21 cellular contexts compared by ENCODE assay signal in the genomic region with DNA sequence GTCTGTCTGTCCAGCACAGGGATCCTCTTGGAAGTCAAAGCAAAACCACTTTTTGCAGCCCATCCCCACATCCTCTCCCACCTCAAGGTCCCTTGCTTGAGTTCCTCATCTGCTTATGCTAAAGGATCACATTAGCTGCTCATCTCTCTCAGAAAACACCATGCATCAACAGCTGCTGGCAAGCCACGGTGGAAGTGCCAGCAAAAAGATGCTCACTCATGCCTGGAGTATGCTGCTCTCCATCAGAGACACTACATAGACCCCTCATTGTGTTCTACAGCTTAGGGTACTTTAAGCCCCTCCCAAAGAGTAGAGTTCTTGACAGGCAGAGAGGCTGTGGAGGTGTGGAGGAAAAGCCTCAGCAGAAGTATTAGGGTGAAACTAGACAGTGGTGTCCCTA.
DNase-seq lines count a peak whose midpoint lies in the region; ATAC-seq, FAIRE-seq and TF ChIP-seq lines count a peak whose summit lies in the region.
"Had no signal": no experiment of that assay in that cellular context is flagged by ENCODE, and none has a peak within 500 bp of the region (broad histone marks: within the 10 kb centered on the region; RNA-seq: fewer than 3 reads in every experiment).

No MANE protein-coding gene starts in this region.

- peaks cover 0 to 38% of the 10 kb centered on the region in 2 donors for H3K4me1 ChIP-seq in right atrium auricular region
- peaks cover 56% of the 10 kb centered on the region for H3K4me1 ChIP-seq in keratinocyte (ENCODE audit: control insufficient read depth, extremely low read depth, insufficient read depth, low read length)
- H3K4me1 ChIP-seq: Caco-2 had no signal

- H3K27me3 ChIP-seq in right atrium auricular region, result no peaks in the 10 kb centered on the region
- H3K27me3 ChIP-seq in keratinocyte (ENCODE audit: control insufficient read depth, extremely low read depth, insufficient read depth, low read length), result no peaks in the 10 kb centered on the region

- no peaks in the 10 kb centered on the region for H3K36me3 ChIP-seq in right atrium auricular region
- no peaks in the 10 kb centered on the region for H3K36me3 ChIP-seq in keratinocyte (ENCODE audit: control insufficient read depth in 2 of 2, extremely low read depth in 1 of 2, insufficient read depth in 2 of 2, low read length in 2 of 2)

- intact Hi-C loops in left cardiac atrium (cut with DNase I), result no loop called here
- intact Hi-C loops in activated CD8-positive, alpha-beta T cell treated with anti-CD3 and anti-CD28 coated beads for 36 hours (cut with micrococcal nuclease), result no loop called here

- DNase-seq in right atrium auricular region (ENCODE audit: low spot score) (no peak), left cardiac atrium (no peak), UCSD-AML1 (lab: John Stamatoyannopoulos, UW; ENCODE audit: unreplicated experiment) (peak; percentile 21), keratinocyte (ENCODE audit: low read depth, low spot score) (no peak), activated gamma-delta T cell (lab: John Stamatoyannopoulos, UW) (no peak), HPDE6-E6E7 (ENCODE audit: extremely low spot score) (no peak)
- DNase-seq in activated CD8-positive, alpha-beta T cell treated with anti-CD3 and anti-CD28 coated beads for 36 hours, result no peak
- DNase-seq: CD4-positive, alpha-beta T cell; GF-D8; MV-4-11; NCI-H1694 treated with DMSO at 0.1 percent for 48 hours; NCI-H510A; NCI-H748 treated with DMSO at 0.1 percent for 48 hours; NK-92 treated with Interleukin-12 subunit alpha and Interleukin-12 subunit beta, amount 100 ng/mL, for 24 hours; SHP77 had no signal

- no peaks in the 10 kb centered on the region for H3K79me2 ChIP-seq in keratinocyte (ENCODE audit: control insufficient read depth, insufficient read depth, low read length)

- H3K36me3 Mint-ChIP-seq in activated CD8-positive, alpha-beta T cell treated with anti-CD3 and anti-CD28 coated beads for 36 hours (ENCODE audit: low read depth), result no peaks in the 10 kb centered on the region

- CTCF ChIA-PET in activated CD8-positive, alpha-beta T cell treated with anti-CD3 and anti-CD28 coated beads for 36 hours (lab: Charles Lee), result no interaction called here

- H3K4me2 ChIP-seq in keratinocyte (ENCODE audit: control insufficient read depth, extremely low read depth, insufficient read depth, low read depth, low read length), result peak overlapping the region; percentile 46
- H3K4me2 ChIP-seq: GM23338 had no signal

- POLR2A ChIA-PET in activated CD8-positive, alpha-beta T cell treated with anti-CD3 and anti-CD28 coated beads for 36 hours (lab: Charles Lee), result no interaction called here

- H4K20me1 ChIP-seq in keratinocyte (ENCODE audit: control insufficient read depth, extremely low read depth, insufficient read depth, low read length), result no peaks in the 10 kb centered on the region

- H3K27ac ChIP-seq in right atrium auricular region (peak overlapping the region; percentile 7 to 37), keratinocyte (ENCODE audit: control insufficient read depth, insufficient read depth, low read length) (peak overlapping the region; percentile 47)

- no peak overlapping the region for H3K9ac ChIP-seq in keratinocyte (ENCODE audit: control insufficient read depth, extremely low read depth, insufficient read depth, low read length)

- no peak overlapping the region for H3K4me3 Mint-ChIP-seq in activated CD8-positive, alpha-beta T cell treated with anti-CD3 and anti-CD28 coated beads for 36 hours
- H3K4me3 Mint-ChIP-seq: CD4-positive, alpha-beta T cell; GM23338 had no signal

- no peak overlapping the region for H3K27ac Mint-ChIP-seq in activated CD8-positive, alpha-beta T cell treated with anti-CD3 and anti-CD28 coated beads for 36 hours
- H3K27ac Mint-ChIP-seq: CD4-positive, alpha-beta T cell had no signal

- no peak overlapping the region for H2AFZ ChIP-seq in keratinocyte (ENCODE audit: control insufficient read depth, low read length)

- no peak for ATAC-seq in left cardiac atrium
- no peak for ATAC-seq in activated CD8-positive, alpha-beta T cell treated with anti-CD3 and anti-CD28 coated beads for 36 hours
- ATAC-seq: GM23338, HCT116, K562 had no signal

- H3K9me1 ChIP-seq in keratinocyte (ENCODE audit: control insufficient read depth, extremely low read depth, insufficient read depth, low read length), result no peaks in the 10 kb centered on the region

- H3K9me3 Mint-ChIP-seq in activated CD8-positive, alpha-beta T cell treated with anti-CD3 and anti-CD28 coated beads for 36 hours, result no peaks in the 10 kb centered on the region
- H3K9me3 Mint-ChIP-seq: CD4-positive, alpha-beta T cell had no signal

- TF ChIP-seq CTCF in right atrium auricular region (IDR thresholded peaks at IDR 0.05), result no peak
- no peak for TF ChIP-seq CTCF in keratinocyte (optimal IDR thresholded peaks at IDR 0.05 in 1 of 3, IDR thresholded peaks at IDR 0.05 in 1 of 3, conservative IDR thresholded peaks at IDR 0.05 in 1 of 3; ENCODE audit: extremely low read depth in 1 of 3, insufficient read depth in 2 of 3, low read length in 3 of 3)
- TF ChIP-seq CTCF in activated CD8-positive, alpha-beta T cell treated with anti-CD3 and anti-CD28 coated beads for 36 hours (IDR thresholded peaks at IDR 0.05), result no peak

- peak; percentile 81 for FAIRE-seq in keratinocyte (lab: Jason Lieb, UNC)
- FAIRE-seq: A204.1, K562, RCC 7860 had no signal

- H3K4me3 ChIP-seq in right atrium auricular region (no peak overlapping the region), keratinocyte (ENCODE audit: control insufficient read depth in 2 of 3, extremely low read depth in 1 of 3, insufficient read depth in 2 of 3, low read depth in 1 of 3, low read length in 3 of 3) (peak overlapping the region in 1 of 3 experiments; percentile 30)
- H3K4me3 ChIP-seq: GM23338, K562 had no signal

- no peaks in the 10 kb centered on the region for H3K27me3 Mint-ChIP-seq in activated CD8-positive, alpha-beta T cell treated with anti-CD3 and anti-CD28 coated beads for 36 hours
- H3K27me3 Mint-ChIP-seq: CD4-positive, alpha-beta T cell had no signal

- H3K9me3 ChIP-seq in right atrium auricular region (no peaks in the 10 kb centered on the region), keratinocyte (ENCODE audit: control insufficient read depth, low read depth, low read length) (no peaks in the 10 kb centered on the region)
- H3K9me3 ChIP-seq: Caco-2 had no signal

- peaks cover 9% of the 10 kb centered on the region for H3K4me1 Mint-ChIP-seq in activated CD8-positive, alpha-beta T cell treated with anti-CD3 and anti-CD28 coated beads for 36 hours (ENCODE audit: low read depth)

- dilution Hi-C loops in keratinocyte (cut with MboI; ENCODE audit: extremely low pct_ligation_motif_present, low sequenced_read_pairs), result no loop called here
